ENCODE assay signal across 7 cellular contexts in the genomic region with DNA sequence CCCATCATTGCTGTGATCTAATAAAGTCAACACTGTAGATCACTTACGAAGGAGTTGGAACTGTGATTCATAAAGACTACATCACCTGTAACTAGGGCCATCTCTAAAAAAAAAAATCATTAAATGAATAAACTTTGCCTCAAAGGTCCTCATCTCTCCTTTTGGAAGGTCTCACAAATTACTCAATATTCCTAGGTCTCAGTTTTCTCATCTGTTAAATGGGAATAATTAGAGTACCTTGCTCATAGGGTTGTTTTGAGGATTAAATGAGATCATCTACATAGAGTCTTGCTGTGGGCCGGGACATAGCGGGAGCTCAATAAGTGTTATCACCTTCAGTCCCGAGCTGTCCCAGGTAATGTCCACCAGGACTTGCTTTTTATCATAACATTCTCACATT.
"Had no signal": no experiment of that assay in that cellular context is flagged by ENCODE, and none has a peak within 500 bp of the region (broad histone marks: within the 10 kb centered on the region; RNA-seq: fewer than 3 reads in every experiment).

No MANE protein-coding gene starts in this region.

- H3K4me3 ChIP-seq: GM23338 had no signal

- FAIRE-seq: H1, H54, HTR-8/SVneo had no signal

- DNase-seq: H9, HCEC 1CT, KG1 had no signal

- H2AFZ ChIP-seq: GM23338 had no signal

- ATAC-seq: GM23338 had no signal

- H3K4me2 ChIP-seq: GM23338 had no signal
